Comparison of ENCODE assay signal across 13 cellular contexts in genomic region chr3:52468336-52468735, GRCh38. TPM values are rescaled to one million over a fixed set of nuclear protein-coding genes. Genes with fewer than 3 reads are reported as not detected.
DNase-seq lines count a peak whose midpoint lies in the region; ATAC-seq and TF ChIP-seq lines count a peak whose summit lies in the region.
"Had no signal": no experiment of that assay in that cellular context is flagged by ENCODE, and none has a peak within 500 bp of the region (broad histone marks: within the 10 kb centered on the region; RNA-seq: fewer than 3 reads in every experiment).

No MANE protein-coding gene starts in this region.

- intact Hi-C loops in psoas muscle (cut with DNase I) = no loop called here

- H3K27ac ChIP-seq in psoas muscle = peak overlapping the region; percentile 51
- H3K27ac ChIP-seq in coronary artery = peak overlapping the region in 1 of 2 donors; percentile 25

- no peaks in the 10 kb centered on the region for H3K9me3 ChIP-seq in psoas muscle

- peaks cover 0 to 55% of the 10 kb centered on the region in 2 donors for H3K36me3 ChIP-seq in psoas muscle (ENCODE audit: insufficient read depth in 1 of 2, low read depth in 1 of 2)

- H3K4me3 ChIP-seq in fibroblast of mammary gland (ENCODE audit: control insufficient read depth, low read depth, low read length) = no peak overlapping the region
- no peak overlapping the region for H3K4me3 ChIP-seq in psoas muscle
- no peak overlapping the region for H3K4me3 ChIP-seq in coronary artery

- WGBS in psoas muscle, 3 donors = 27 to 53% (median 29%) methylated on average over 9 of the region's 9 CpGs

- TF ChIP-seq CTCF in fibroblast of mammary gland (conservative IDR thresholded peaks at IDR 0.05; ENCODE audit: control insufficient read depth, insufficient read depth, low read depth, low read length) (no peak), psoas muscle (IDR thresholded peaks at IDR 0.05) (no peak), coronary artery (IDR thresholded peaks at IDR 0.05) (no peak)

- ATAC-seq in psoas muscle (peak; percentile 27 to 71 (median 44)), GM18867 (IDR thresholded peaks at IDR 0.05; ENCODE audit: unreplicated experiment) (no peak), GM21390 (IDR thresholded peaks at IDR 0.05; ENCODE audit: unreplicated experiment) (no peak)
- ATAC-seq: activated CD4-positive, alpha-beta T cell treated with anti-CD3 and anti-CD28 coated beads for 36 hours had no signal

- H3K4me1 ChIP-seq in psoas muscle = peaks cover 39% of the 10 kb centered on the region

- H3K27me3 ChIP-seq in psoas muscle (ENCODE audit: insufficient read depth in 3 of 3, low read length in 2 of 3) = no peaks in the 10 kb centered on the region

- DNase-seq in GF-D8 (lab: John Stamatoyannopoulos, UW) (peak; percentile 30), NCI-H69 (lab: John Stamatoyannopoulos, UW) (peak; percentile 63), fibroblast of mammary gland (ENCODE audit: low read depth) (peak; percentile 61), psoas muscle (peak in 1 of 2 donors; percentile 54), coronary artery (ENCODE audit: low spot score) (no peak)
- no peak for DNase-seq in stimulated activated CD4-positive, alpha-beta T cell treated with anti-CD3 and anti-CD28 coated beads, Interleukin-4, amount 100 ng/mL, for 4 hours
- DNase-seq: activated CD4-positive, alpha-beta T cell treated with anti-CD3 and anti-CD28 coated beads for 36 hours; activated gamma-delta T cell treated with Interleukin-2 at 50 U/mL for 16 hours; NCI-H2227 treated with DMSO at 0.1 percent for 48 hours; SHP77 treated with DMSO at 0.1 percent for 48 hours had no signal

RNA-seq across cellular contexts. Expression of gene NISCH, which starts 12.9 kb away (rescaled TPM):
- 10 to 100 TPM; 16.7 to 33.4 (median 28.1) TPM for total RNA-seq in psoas muscle
- 10 to 100 TPM; 14.3 to 28.8 (median 15.8) TPM for polyA plus RNA-seq in psoas muscle

RNA-seq across cellular contexts. Expression of gene TNNC1, which starts 14.5 kb away (rescaled TPM):
- total RNA-seq in psoas muscle = 1,000 to 10,000 TPM; 5,645 to 6,422 (median 6,257) TPM
- polyA plus RNA-seq in psoas muscle = 1,000 to 10,000 TPM; 4,153 to 7,172 (median 6,558) TPM

RNA-seq across cellular contexts. Expression of gene SEMA3G, which starts 23.4 kb away (rescaled TPM):
- 10 to 100 TPM in 2 of 4 donors, 1 to 10 TPM in 2; 6.0 to 13.8 (median 9.5) TPM for total RNA-seq in psoas muscle
- 1 to 10 TPM; 6.2 to 8.8 (median 6.5) TPM for polyA plus RNA-seq in psoas muscle
- total RNA-seq: activated CD4-positive, alpha-beta T cell treated with anti-CD3 and anti-CD28 coated beads for 36 hours had no signal
- polyA plus RNA-seq: neural cell had no signal

RNA-seq across cellular contexts. Expression of gene STAB1, which starts 26.8 kb away (rescaled TPM):
- total RNA-seq in psoas muscle = 10 to 100 TPM; 29.0 to 47.5 (median 41.9) TPM
- 10 to 100 TPM; 15.9 to 27.4 (median 22.5) TPM for polyA plus RNA-seq in psoas muscle

RNA-seq across cellular contexts. Expression of gene PHF7, which starts 57.9 kb away (rescaled TPM):
- 10 to 100 TPM in 1 of 4 donors, 1 to 10 TPM in 3; 4.2 to 15.5 (median 7.3) TPM for total RNA-seq in psoas muscle
- 10 to 100 TPM in 1 of 3 donors, 1 to 10 TPM in 2; 4.2 to 13.4 (median 4.6) TPM for polyA plus RNA-seq in psoas muscle

Comparison
In these comparisons a context has a peak if more than half of its experiments do, and no peak if none do; other contexts are left out.
1. DNase-seq: peak in GF-D8 (single experiment), NCI-H69 (single experiment) and fibroblast of mammary gland (single experiment); none in coronary artery (single experiment) and stimulated activated CD4-positive, alpha-beta T cell treated with anti-CD3 and anti-CD28 coated beads, Interleukin-4, amount 100 ng/mL, for 4 hours (0 of 2).
2. ATAC-seq: peak in psoas muscle (4 of 4); none in GM18867 (single experiment) and GM21390 (single experiment).